In the genomic region with DNA sequence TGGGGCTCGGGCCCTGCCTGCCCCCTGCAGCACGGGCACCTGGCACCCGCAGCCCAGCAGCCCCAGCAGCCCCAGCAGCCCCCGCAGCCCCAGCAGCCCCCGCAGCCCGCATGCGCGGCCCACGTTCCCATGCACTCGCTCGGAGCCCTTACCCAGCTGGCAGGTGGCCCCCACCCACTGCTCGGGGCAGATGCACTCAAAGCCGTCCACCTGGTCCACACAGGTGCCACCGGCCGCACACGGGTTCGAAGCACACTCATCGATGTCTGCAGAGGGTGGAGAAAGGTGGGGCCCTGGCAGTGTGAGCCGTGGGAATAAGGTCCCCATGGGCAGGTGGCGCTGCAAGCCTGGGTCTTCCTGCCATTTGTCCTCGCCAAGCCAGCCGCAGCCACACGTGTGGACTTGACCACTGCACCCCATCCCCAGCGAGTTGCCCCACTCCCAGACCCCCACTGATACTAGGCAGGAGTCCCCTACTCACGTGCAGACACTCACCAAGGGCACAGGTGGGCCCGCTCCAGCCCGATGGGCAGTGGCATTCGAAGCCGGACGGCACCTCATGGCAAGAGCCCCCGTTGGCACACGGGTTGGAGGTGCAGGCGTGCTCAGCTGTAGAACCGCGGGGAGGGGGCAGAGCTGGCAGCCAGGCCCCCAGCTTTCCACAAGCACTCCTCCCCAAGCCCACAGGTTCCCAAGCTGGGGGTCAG, we compare ENCODE assay signal across 19 cellular contexts.
"Had no signal": no experiment of that assay in that cellular context is flagged by ENCODE, and none has a peak within 500 bp of the region (broad histone marks: within the 10 kb centered on the region; RNA-seq: fewer than 3 reads in every experiment).

No MANE protein-coding gene starts in this region.

- H3K36me3 ChIP-seq: neutrophil, sigmoid colon had no signal

- H3K9me3 ChIP-seq: gastroesophageal sphincter, neutrophil, sigmoid colon, suprapubic skin, upper lobe of left lung had no signal

- H3K27me3 Mint-ChIP-seq: activated CD4-positive, alpha-beta T cell treated with anti-CD3 and anti-CD28 coated beads, Interleukin-2, amount 10 ng/mL, durations not matched to agents 7 days and 5 days; progenitor cell of endocrine pancreas had no signal

- H3K27ac ChIP-seq: hepatocyte, neutrophil, sigmoid colon, suprapubic skin had no signal

- H3K36me3 Mint-ChIP-seq: activated naive CD4-positive, alpha-beta T cell treated with anti-CD3 and anti-CD28 coated beads, Interleukin-2, amount 50 U/mL, for 72 hours; naive B cell had no signal

- H3K9me3 Mint-ChIP-seq: activated B cell treated with CpG ODN at 0.5 μM for 24 hours; activated CD4-positive, alpha-beta T cell treated with anti-CD3 and anti-CD28 coated beads, Interleukin-2, amount 10 ng/mL, durations not matched to agents 7 days and 5 days; activated naive CD4-positive, alpha-beta T cell treated with anti-CD3 and anti-CD28 coated beads, Interleukin-2, amount 50 U/mL, for 72 hours; activated T-helper 2 cell treated with anti-CD3 and anti-CD28 coated beads, Interferon-gamma antibody, Interleukin-2, Interleukin-4, amounts not matched to agents 10 μg/mL and 5 μg/mL and 100 μg/mL, durations not matched to agents 14 hours and 24 hours and 36 hours; naive B cell had no signal

- H3K4me3 ChIP-seq: gastroesophageal sphincter, hepatocyte, lung, sigmoid colon, suprapubic skin, upper lobe of left lung had no signal

- ATAC-seq: activated naive CD4-positive, alpha-beta T cell treated with anti-CD3 and anti-CD28 coated beads, Interleukin-2, amount 50 U/mL, for 72 hours; gastroesophageal sphincter; stimulated activated naive CD8-positive, alpha-beta T cell treated with anti-CD3 and anti-CD28 coated beads, Interleukin-15, Interleukin-2, amounts not matched to agents 100 U/mL and 50 U/mL, for 24 hours had no signal

- H3K27me3 ChIP-seq: gastroesophageal sphincter, hepatocyte, neutrophil, sigmoid colon, suprapubic skin, upper lobe of left lung had no signal

- DNase-seq: activated B cell treated with CpG ODN at 0.5 μM for 24 hours; activated CD4-positive, alpha-beta T cell treated with anti-CD3 and anti-CD28 coated beads, Interleukin-2, amount 10 ng/mL, durations not matched to agents 7 days and 5 days; anterior cingulate cortex; kidney glomerular epithelial cell; naive B cell; sigmoid colon; stimulated activated CD4-positive, alpha-beta T cell treated with anti-CD3 and anti-CD28 coated beads, Interleukin-4, amount 100 ng/mL, for 1 hour; stimulated activated CD8-positive, alpha-beta memory T cell treated with anti-CD3 and anti-CD28 coated beads, Interleukin-4, amount 100 ng/mL, for 48 hours; stimulated activated naive CD8-positive, alpha-beta T cell treated with anti-CD3 and anti-CD28 coated beads, Interleukin-15, Interleukin-2, amounts not matched to agents 100 U/mL and 50 U/mL, for 24 hours; T-helper 2 cell had no signal

- H3K4me1 ChIP-seq: gastroesophageal sphincter, sigmoid colon had no signal

- H3K27ac Mint-ChIP-seq: activated B cell treated with CpG ODN at 0.5 μM for 24 hours; activated CD4-positive, alpha-beta T cell treated with anti-CD3 and anti-CD28 coated beads, Interleukin-2, amount 10 ng/mL, durations not matched to agents 7 days and 5 days; activated naive CD4-positive, alpha-beta T cell treated with anti-CD3 and anti-CD28 coated beads, Interleukin-2, amount 50 U/mL, for 72 hours; activated T-helper 2 cell treated with anti-CD3 and anti-CD28 coated beads, Interferon-gamma antibody, Interleukin-2, Interleukin-4, amounts not matched to agents 10 μg/mL and 5 μg/mL and 100 μg/mL, durations not matched to agents 14 hours and 24 hours and 36 hours; naive B cell; progenitor cell of endocrine pancreas had no signal

- H3K4me1 Mint-ChIP-seq: activated B cell treated with CpG ODN at 0.5 μM for 24 hours; activated CD4-positive, alpha-beta T cell treated with anti-CD3 and anti-CD28 coated beads, Interleukin-2, amount 10 ng/mL, durations not matched to agents 7 days and 5 days; naive B cell had no signal

- H3K4me3 Mint-ChIP-seq: activated B cell treated with CpG ODN at 0.5 μM for 24 hours; activated CD4-positive, alpha-beta T cell treated with anti-CD3 and anti-CD28 coated beads, Interleukin-2, amount 10 ng/mL, durations not matched to agents 7 days and 5 days; naive B cell had no signal
